Comparison of ENCODE assay signal across 10 cellular contexts in the genomic region with DNA sequence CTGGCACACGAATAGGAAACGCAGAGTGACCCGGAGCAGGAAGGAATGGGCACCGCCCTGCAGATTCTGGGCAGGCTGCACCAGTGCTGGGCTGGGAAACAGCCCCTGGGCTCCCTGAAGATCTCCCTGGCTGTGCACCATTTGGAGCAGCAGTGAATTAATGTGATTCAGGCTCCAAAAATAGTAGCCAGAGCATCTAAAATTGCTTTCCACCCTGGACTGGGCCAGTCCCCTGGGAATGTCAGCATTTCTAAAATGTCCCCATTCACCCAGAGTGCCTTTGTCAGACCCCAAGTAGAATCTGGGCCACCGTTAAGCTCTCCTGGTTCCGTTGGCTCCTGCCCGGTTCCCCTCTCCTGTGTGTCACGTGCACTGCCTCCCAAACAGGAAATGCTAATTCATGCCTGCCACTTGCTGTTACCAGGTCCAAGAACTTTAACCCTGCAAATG. TPM values are rescaled to one million over a fixed set of nuclear protein-coding genes. Genes with fewer than 3 reads are reported as not detected.
DNase-seq lines count a peak whose midpoint lies in the region; ATAC-seq and TF ChIP-seq lines count a peak whose summit lies in the region.
"Had no signal": no experiment of that assay in that cellular context is flagged by ENCODE, and none has a peak within 500 bp of the region (broad histone marks: within the 10 kb centered on the region; RNA-seq: fewer than 3 reads in every experiment).

No MANE protein-coding gene starts in this region.

- H3K36me3 Mint-ChIP-seq in chondrocyte (ENCODE audit: low read depth): peaks cover 7% of the 10 kb centered on the region

- H3K27ac ChIP-seq in BLaER1: no peak overlapping the region
- H3K27ac ChIP-seq in layer of hippocampus (ENCODE audit: low read depth, low read length): peak overlapping the region; percentile 80
- H3K27ac ChIP-seq in rectal smooth muscle tissue (ENCODE audit: low read depth, low read length): peak overlapping the region; percentile 71

- peak overlapping the region; percentile 39 for H3K4me3 Mint-ChIP-seq in chondrocyte (ENCODE audit: unreplicated experiment)
- H3K4me3 Mint-ChIP-seq: dendritic cell treated with granulocyte-macrophage colony-stimulating factor and Interleukin-4, amounts not matched to agents 40 ng/mL and 50 ng/mL, for 4 days had no signal

- no peaks in the 10 kb centered on the region for H4K20me1 ChIP-seq in BLaER1

- H3K9ac ChIP-seq in BLaER1 (no peak overlapping the region), rectal smooth muscle tissue (ENCODE audit: low read length) (no peak overlapping the region)

- no peak for DNase-seq in chondrocyte (ENCODE audit: low spot score)
- DNase-seq in activated effector memory CD4-positive, alpha-beta T cell treated with anti-CD3 and anti-CD28 coated beads, Interleukin-2, amount 50 U/mL, for 16 hours: no peak
- DNase-seq: activated T-cell treated with anti-CD3 and anti-CD28 coated beads, Interleukin-2, amount 50 U/mL, for 1 hour had no signal

- H3K4me3 ChIP-seq in BLaER1: no peak overlapping the region
- peak overlapping the region; percentile 17 for H3K4me3 ChIP-seq in rectal smooth muscle tissue (ENCODE audit: low read length)

- H3K4me2 ChIP-seq in BLaER1: 0 out of 2 replicates have a peak overlapping the region, but pooled peaks have one; percentile 9

- no peaks in the 10 kb centered on the region for H3K27me3 Mint-ChIP-seq in chondrocyte (ENCODE audit: low read depth)

- peaks cover 8% of the 10 kb centered on the region for H3K4me1 ChIP-seq in BLaER1
- H3K4me1 ChIP-seq in rectal smooth muscle tissue (ENCODE audit: control insufficient read depth, insufficient read depth, low read length): peaks cover 31% of the 10 kb centered on the region

- peaks cover 46% of the 10 kb centered on the region for H3K4me1 Mint-ChIP-seq in chondrocyte (ENCODE audit: low read depth)

- no peaks in the 10 kb centered on the region for H3K27me3 ChIP-seq in BLaER1
- no peaks in the 10 kb centered on the region for H3K27me3 ChIP-seq in layer of hippocampus (ENCODE audit: control insufficient read depth, insufficient read depth, low read length)
- no peaks in the 10 kb centered on the region for H3K27me3 ChIP-seq in rectal smooth muscle tissue (ENCODE audit: control insufficient read depth, insufficient read depth, low read length)

- ATAC-seq in GM19397 (IDR thresholded peaks at IDR 0.05; ENCODE audit: unreplicated experiment) (no peak), GM21381 (IDR thresholded peaks at IDR 0.05; ENCODE audit: unreplicated experiment) (no peak), HG03108 (IDR thresholded peaks at IDR 0.05; ENCODE audit: unreplicated experiment) (no peak)

- H3K9me3 Mint-ChIP-seq in chondrocyte (ENCODE audit: low read depth): no peaks in the 10 kb centered on the region
- H3K9me3 Mint-ChIP-seq: dendritic cell treated with granulocyte-macrophage colony-stimulating factor and Interleukin-4, amounts not matched to agents 40 ng/mL and 50 ng/mL, for 4 days had no signal

- no peak for TF ChIP-seq CTCF in chondrocyte (IDR thresholded peaks at IDR 0.05)

- H3K36me3 ChIP-seq in BLaER1 (no peaks in the 10 kb centered on the region), rectal smooth muscle tissue (ENCODE audit: control insufficient read depth, insufficient read depth, low read length) (no peaks in the 10 kb centered on the region)

- H3K9me3 ChIP-seq in BLaER1: no peaks in the 10 kb centered on the region

- peak overlapping the region; percentile 90 for H3K27ac Mint-ChIP-seq in chondrocyte (ENCODE audit: unreplicated experiment)
- H3K27ac Mint-ChIP-seq: dendritic cell treated with granulocyte-macrophage colony-stimulating factor and Interleukin-4, amounts not matched to agents 40 ng/mL and 50 ng/mL, for 4 days had no signal

RNA-seq across cellular contexts. Expression of a gene that starts 18.5 kb away (rescaled TPM):
- total RNA-seq in chondrocyte: 19.2 to 51.0 TPM (median 50.6 TPM) in 3 replicates
